In genomic region chr2:211835695-211836094, GRCh38 we compare ENCODE assay signal across 24 cellular contexts.
"Had no signal": no experiment of that assay in that cellular context is flagged by ENCODE, and none has a peak within 500 bp of the region (broad histone marks: within the 10 kb centered on the region; RNA-seq: fewer than 3 reads in every experiment).

No MANE protein-coding gene starts in this region.

- DNase-seq: activated CD4-positive, alpha-beta memory T cell treated with anti-CD3 and anti-CD28 coated beads, Interleukin-2, amount 10 ng/mL, durations not matched to agents 7 days and 5 days; activated CD4-positive, alpha-beta T cell treated with anti-CD3 and anti-CD28 coated beads for 1 hour; activated CD4-positive, alpha-beta T cell treated with anti-CD3 and anti-CD28 coated beads for 48 hours; activated CD4-positive, CD25-positive, alpha-beta regulatory T cell; activated CD8-positive, alpha-beta memory T cell treated with anti-CD3 and anti-CD28 coated beads for 24 hours; activated CD8-positive, alpha-beta memory T cell treated with anti-CD3 and anti-CD28 coated beads, Interleukin-2, amount 10 ng/mL, durations not matched to agents 7 days and 5 days; activated CD8-positive, alpha-beta memory T cell treated with anti-CD3 and anti-CD28 coated beads, Interleukin-2, amount 50 U/mL, for 48 hours; activated effector memory CD4-positive, alpha-beta T cell treated with Interleukin-2 at 50 U/mL for 16 hours; activated naive CD4-positive, alpha-beta T cell treated with anti-CD3 and anti-CD28 coated beads, Interleukin-2, amount 10 ng/mL, durations not matched to agents 7 days and 5 days; activated naive CD8-positive, alpha-beta T cell treated with anti-CD3 and anti-CD28 coated beads, Interleukin-2, amount 50 U/mL, for 24 hours; activated T-cell treated with anti-CD3 and anti-CD28 coated beads, Interleukin-2, amount 50 U/mL, for 48 hours; anterior cingulate cortex; brain microvascular endothelial cell; central memory CD4-positive, alpha-beta T cell; NCI-H1048; NCI-H1436 treated with DMSO at 0.1 percent for 48 hours; NCI-H1694 treated with DMSO at 0.1 percent for 48 hours; NCI-H226; SJCRH30; T1000; WERI-Rb-1 had no signal

- H3K27me3 Mint-ChIP-seq: activated CD4-positive, alpha-beta memory T cell treated with anti-CD3 and anti-CD28 coated beads, Interleukin-2, amount 10 ng/mL, durations not matched to agents 7 days and 5 days; activated CD8-positive, alpha-beta memory T cell treated with anti-CD3 and anti-CD28 coated beads, Interleukin-2, amount 10 ng/mL, durations not matched to agents 7 days and 5 days; activated naive CD4-positive, alpha-beta T cell treated with anti-CD3 and anti-CD28 coated beads, Interleukin-2, amount 10 ng/mL, durations not matched to agents 7 days and 5 days; activated naive CD8-positive, alpha-beta T cell; activated naive CD8-positive, alpha-beta T cell treated with anti-CD3 and anti-CD28 coated beads, Interleukin-2, amount 50 U/mL, for 24 hours had no signal

- H3K9me3 Mint-ChIP-seq: activated naive CD4-positive, alpha-beta T cell treated with anti-CD3 and anti-CD28 coated beads, Interleukin-2, amount 10 ng/mL, durations not matched to agents 7 days and 5 days; activated naive CD8-positive, alpha-beta T cell treated with anti-CD3 and anti-CD28 coated beads, Interleukin-2, amount 50 U/mL, for 24 hours had no signal

- H3K36me3 Mint-ChIP-seq: activated CD8-positive, alpha-beta memory T cell treated with anti-CD3 and anti-CD28 coated beads, Interleukin-2, amount 10 ng/mL, durations not matched to agents 7 days and 5 days; activated naive CD4-positive, alpha-beta T cell treated with anti-CD3 and anti-CD28 coated beads, Interleukin-2, amount 10 ng/mL, durations not matched to agents 7 days and 5 days; activated naive CD8-positive, alpha-beta T cell had no signal

- H3K4me1 Mint-ChIP-seq: activated CD4-positive, alpha-beta memory T cell treated with anti-CD3 and anti-CD28 coated beads, Interleukin-2, amount 10 ng/mL, durations not matched to agents 7 days and 5 days; activated CD8-positive, alpha-beta memory T cell treated with anti-CD3 and anti-CD28 coated beads, Interleukin-2, amount 10 ng/mL, durations not matched to agents 7 days and 5 days; activated naive CD4-positive, alpha-beta T cell treated with anti-CD3 and anti-CD28 coated beads, Interleukin-2, amount 10 ng/mL, durations not matched to agents 7 days and 5 days; activated naive CD8-positive, alpha-beta T cell treated with anti-CD3 and anti-CD28 coated beads, Interleukin-2, amount 50 U/mL, for 24 hours had no signal

- H3K27ac Mint-ChIP-seq: activated CD4-positive, alpha-beta memory T cell treated with anti-CD3 and anti-CD28 coated beads, Interleukin-2, amount 10 ng/mL, durations not matched to agents 7 days and 5 days; activated CD8-positive, alpha-beta memory T cell treated with anti-CD3 and anti-CD28 coated beads, Interleukin-2, amount 10 ng/mL, durations not matched to agents 7 days and 5 days; activated naive CD4-positive, alpha-beta T cell treated with anti-CD3 and anti-CD28 coated beads, Interleukin-2, amount 10 ng/mL, durations not matched to agents 7 days and 5 days; activated naive CD8-positive, alpha-beta T cell; activated naive CD8-positive, alpha-beta T cell treated with anti-CD3 and anti-CD28 coated beads, Interleukin-2, amount 50 U/mL, for 24 hours had no signal

- H3K4me3 Mint-ChIP-seq: activated CD4-positive, alpha-beta memory T cell treated with anti-CD3 and anti-CD28 coated beads, Interleukin-2, amount 10 ng/mL, durations not matched to agents 7 days and 5 days; activated CD8-positive, alpha-beta memory T cell treated with anti-CD3 and anti-CD28 coated beads, Interleukin-2, amount 10 ng/mL, durations not matched to agents 7 days and 5 days; activated naive CD4-positive, alpha-beta T cell treated with anti-CD3 and anti-CD28 coated beads, Interleukin-2, amount 10 ng/mL, durations not matched to agents 7 days and 5 days; activated naive CD8-positive, alpha-beta T cell; activated naive CD8-positive, alpha-beta T cell treated with anti-CD3 and anti-CD28 coated beads, Interleukin-2, amount 50 U/mL, for 24 hours had no signal

- H3K27me3 ChIP-seq: brain microvascular endothelial cell, SJCRH30 had no signal

- H3K4me1 ChIP-seq: SJCRH30 had no signal

- H3K27ac ChIP-seq: brain microvascular endothelial cell, SJCRH30, SK-N-MC, WERI-Rb-1 had no signal

- H3K9me3 ChIP-seq: SJCRH30 had no signal

- H3K36me3 ChIP-seq: brain microvascular endothelial cell, SJCRH30, WERI-Rb-1 had no signal

- H3K4me3 ChIP-seq: SJCRH30, SK-N-MC had no signal

- ATAC-seq: activated CD8-positive, alpha-beta memory T cell treated with anti-CD3 and anti-CD28 coated beads, Interleukin-2, amount 10 ng/mL, durations not matched to agents 7 days and 5 days; activated naive CD8-positive, alpha-beta T cell treated with anti-CD3 and anti-CD28 coated beads, Interleukin-2, amount 50 U/mL, for 24 hours; Panc1 had no signal
